Comparison of ENCODE assay signal across 20 cellular contexts in the genomic region with DNA sequence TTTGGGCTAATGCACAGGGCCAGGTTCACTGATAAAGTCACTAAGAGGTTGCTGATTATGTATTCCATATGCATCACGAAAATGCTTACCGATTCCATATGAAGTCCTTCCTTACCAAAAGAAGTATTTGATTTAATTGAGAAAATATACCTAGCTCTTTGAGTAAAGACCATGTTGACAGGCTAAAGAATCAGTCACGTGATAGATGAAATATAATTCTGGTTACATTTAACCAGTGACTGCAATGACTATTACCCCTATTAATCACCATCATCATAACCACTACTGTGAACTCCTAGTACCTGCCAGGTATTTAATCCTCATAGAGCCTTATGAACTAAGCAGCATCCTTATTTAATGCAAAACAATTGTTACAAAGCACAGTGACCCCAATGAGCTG.
DNase-seq lines count a peak whose midpoint lies in the region; ATAC-seq, FAIRE-seq and TF ChIP-seq lines count a peak whose summit lies in the region.
"Had no signal": no experiment of that assay in that cellular context is flagged by ENCODE, and none has a peak within 500 bp of the region (broad histone marks: within the 10 kb centered on the region; RNA-seq: fewer than 3 reads in every experiment).

No MANE protein-coding gene starts in this region.

- H3K27ac ChIP-seq in naive thymus-derived CD4-positive, alpha-beta T cell (ENCODE audit: low read depth, low read length), result no peak overlapping the region
- H3K27ac ChIP-seq in ascending aorta, result no peak overlapping the region

- DNase-seq in activated CD4-positive, alpha-beta memory T cell treated with anti-CD3 and anti-CD28 coated beads for 36 hours, result no peak
- no peak for DNase-seq in activated CD4-positive, alpha-beta memory T cell treated with anti-CD3 and anti-CD28 coated beads, Interleukin-2, amount 10 ng/mL, durations not matched to agents 7 days and 5 days
- no peak for DNase-seq in GM19239 (ENCODE audit: insufficient read length, low spot score)
- DNase-seq in activated naive CD8-positive, alpha-beta T cell treated with anti-CD3 and anti-CD28 coated beads for 36 hours, result no peak
- DNase-seq in naive thymus-derived CD4-positive, alpha-beta T cell, result no peak
- no peak for DNase-seq in activated CD4-positive, alpha-beta T cell treated with anti-CD3 and anti-CD28 coated beads, Interleukin-2, amount 10 ng/mL, durations not matched to agents 24 days and 14 days
- no peak for DNase-seq in NCI-H2107 treated with DMSO at 0.1 percent for 48 hours (lab: John Stamatoyannopoulos, UW; ENCODE audit: unreplicated experiment)
- no peak for DNase-seq in ascending aorta (ENCODE audit: low spot score in 2 of 2)
- DNase-seq: 8988T, DMS153, GDM1, GM23248, KG1, MV-4-11, NCI-H1694 treated with DMSO at 0.1 percent for 48 hours, NCI-H510A, NCI-H748 treated with DMSO at 0.1 percent for 48 hours, Right ventricle myocardium superior had no signal

- H3K36me3 Mint-ChIP-seq in activated CD4-positive, alpha-beta memory T cell treated with anti-CD3 and anti-CD28 coated beads for 36 hours, result peaks cover 20% of the 10 kb centered on the region
- H3K36me3 Mint-ChIP-seq in activated CD4-positive, alpha-beta memory T cell treated with anti-CD3 and anti-CD28 coated beads, Interleukin-2, amount 10 ng/mL, durations not matched to agents 7 days and 5 days (ENCODE audit: low read depth), result peaks cover 32% of the 10 kb centered on the region
- peaks cover 59% of the 10 kb centered on the region for H3K36me3 Mint-ChIP-seq in activated naive CD8-positive, alpha-beta T cell treated with anti-CD3 and anti-CD28 coated beads for 36 hours
- peaks cover 3 to 36% (median 28%) of the 10 kb centered on the region in 5 donors for H3K36me3 Mint-ChIP-seq in naive thymus-derived CD4-positive, alpha-beta T cell
- H3K36me3 Mint-ChIP-seq in activated CD4-positive, alpha-beta T cell treated with anti-CD3 and anti-CD28 coated beads, Interleukin-2, amount 10 ng/mL, durations not matched to agents 24 days and 14 days (ENCODE audit: low read depth), result peaks cover 35% of the 10 kb centered on the region

- H3K4me1 Mint-ChIP-seq in activated CD4-positive, alpha-beta memory T cell treated with anti-CD3 and anti-CD28 coated beads for 36 hours (ENCODE audit: low read depth), result peaks cover 80% of the 10 kb centered on the region
- peaks cover 49% of the 10 kb centered on the region for H3K4me1 Mint-ChIP-seq in activated CD4-positive, alpha-beta memory T cell treated with anti-CD3 and anti-CD28 coated beads, Interleukin-2, amount 10 ng/mL, durations not matched to agents 7 days and 5 days
- peaks cover 78% of the 10 kb centered on the region for H3K4me1 Mint-ChIP-seq in activated naive CD8-positive, alpha-beta T cell treated with anti-CD3 and anti-CD28 coated beads for 36 hours
- H3K4me1 Mint-ChIP-seq in naive thymus-derived CD4-positive, alpha-beta T cell, result peaks cover 39 to 95% (median 86%) of the 10 kb centered on the region in 7 donors
- H3K4me1 Mint-ChIP-seq in activated CD4-positive, alpha-beta T cell treated with anti-CD3 and anti-CD28 coated beads, Interleukin-2, amount 10 ng/mL, durations not matched to agents 24 days and 14 days, result peaks cover 50% of the 10 kb centered on the region

- H3K27me3 ChIP-seq in naive thymus-derived CD4-positive, alpha-beta T cell (ENCODE audit: control insufficient read depth in 2 of 2, insufficient read depth in 2 of 2, low read length in 2 of 2), result no peaks in the 10 kb centered on the region
- no peaks in the 10 kb centered on the region for H3K27me3 ChIP-seq in ascending aorta

- peaks cover 0 to 3% (median 0%) of the 10 kb centered on the region in 3 experiments for H3K36me3 ChIP-seq in naive thymus-derived CD4-positive, alpha-beta T cell (ENCODE audit: control insufficient read depth in 2 of 3, insufficient read depth in 3 of 3, low read length in 3 of 3)
- H3K36me3 ChIP-seq in ascending aorta, result no peaks in the 10 kb centered on the region
- H3K36me3 ChIP-seq: HAP-1 had no signal

- H3K9me3 ChIP-seq in naive thymus-derived CD4-positive, alpha-beta T cell (ENCODE audit: control insufficient read depth in 2 of 3, low read length in 3 of 3), result no peaks in the 10 kb centered on the region
- H3K9me3 ChIP-seq in ascending aorta, result no peaks in the 10 kb centered on the region
- H3K9me3 ChIP-seq: HAP-1 had no signal

- FAIRE-seq in GM19239 (lab: Jason Lieb, UNC), result peak; percentile 54

- H3K4me1 ChIP-seq in naive thymus-derived CD4-positive, alpha-beta T cell (ENCODE audit: control insufficient read depth in 2 of 2, insufficient read depth in 2 of 2, low read length in 2 of 2), result peaks cover 29 to 31% of the 10 kb centered on the region in 2 donors
- H3K4me1 ChIP-seq in ascending aorta, result peaks cover 0 to 24% of the 10 kb centered on the region in 2 donors
- H3K4me1 ChIP-seq: HAP-1 had no signal

- TF ChIP-seq CTCF in ascending aorta (IDR thresholded peaks at IDR 0.05), result no peak

- no peaks in the 10 kb centered on the region for H3K27me3 Mint-ChIP-seq in activated CD4-positive, alpha-beta memory T cell treated with anti-CD3 and anti-CD28 coated beads for 36 hours
- H3K27me3 Mint-ChIP-seq in activated CD4-positive, alpha-beta memory T cell treated with anti-CD3 and anti-CD28 coated beads, Interleukin-2, amount 10 ng/mL, durations not matched to agents 7 days and 5 days, result no peaks in the 10 kb centered on the region
- H3K27me3 Mint-ChIP-seq in activated naive CD8-positive, alpha-beta T cell treated with anti-CD3 and anti-CD28 coated beads for 36 hours, result no peaks in the 10 kb centered on the region
- H3K27me3 Mint-ChIP-seq in naive thymus-derived CD4-positive, alpha-beta T cell, result no peaks in the 10 kb centered on the region
- H3K27me3 Mint-ChIP-seq in activated CD4-positive, alpha-beta T cell treated with anti-CD3 and anti-CD28 coated beads, Interleukin-2, amount 10 ng/mL, durations not matched to agents 24 days and 14 days, result no peaks in the 10 kb centered on the region
- H3K27me3 Mint-ChIP-seq: B cell had no signal

- CTCF ChIA-PET in activated CD4-positive, alpha-beta memory T cell treated with anti-CD3 and anti-CD28 coated beads for 36 hours (lab: Charles Lee), result interaction anchor here (1.2 to 1.6 kb wide), 3 partner anchors 9 to 15 kb away, joined by 3 to 6 read pairs (median 4); no protein-coding TSS in a partner anchor
- CTCF ChIA-PET in activated CD4-positive, alpha-beta memory T cell treated with anti-CD3 and anti-CD28 coated beads, Interleukin-2, amount 10 ng/mL, durations not matched to agents 7 days and 5 days (lab: Charles Lee), result interaction anchor here (1.0 to 2.7 kb wide), 4 partner anchors 9 to 142 kb away, joined by 3 to 8 read pairs (median 4); no protein-coding TSS in a partner anchor
- CTCF ChIA-PET in naive thymus-derived CD4-positive, alpha-beta T cell (lab: Charles Lee), result interaction anchor here (0.6 to 1.8 kb wide), 4 partner anchors 8 to 466 kb away, joined by 3 to 5 read pairs (median 4); no protein-coding TSS in a partner anchor

- peak overlapping the region; percentile 70 for H3K27ac Mint-ChIP-seq in activated CD4-positive, alpha-beta memory T cell treated with anti-CD3 and anti-CD28 coated beads for 36 hours
- no peak overlapping the region for H3K27ac Mint-ChIP-seq in activated CD4-positive, alpha-beta memory T cell treated with anti-CD3 and anti-CD28 coated beads, Interleukin-2, amount 10 ng/mL, durations not matched to agents 7 days and 5 days
- peak overlapping the region; percentile 57 for H3K27ac Mint-ChIP-seq in activated naive CD8-positive, alpha-beta T cell treated with anti-CD3 and anti-CD28 coated beads for 36 hours
- peak overlapping the region in 6 of 9 donors; percentile 10 to 66 (median 42) for H3K27ac Mint-ChIP-seq in naive thymus-derived CD4-positive, alpha-beta T cell
- H3K27ac Mint-ChIP-seq in activated CD4-positive, alpha-beta T cell treated with anti-CD3 and anti-CD28 coated beads, Interleukin-2, amount 10 ng/mL, durations not matched to agents 24 days and 14 days, result no peak overlapping the region
- H3K27ac Mint-ChIP-seq: B cell had no signal

- H3K4me3 Mint-ChIP-seq in activated CD4-positive, alpha-beta memory T cell treated with anti-CD3 and anti-CD28 coated beads for 36 hours, result no peak overlapping the region
- H3K4me3 Mint-ChIP-seq in activated CD4-positive, alpha-beta memory T cell treated with anti-CD3 and anti-CD28 coated beads, Interleukin-2, amount 10 ng/mL, durations not matched to agents 7 days and 5 days, result no peak overlapping the region
- H3K4me3 Mint-ChIP-seq in activated naive CD8-positive, alpha-beta T cell treated with anti-CD3 and anti-CD28 coated beads for 36 hours, result no peak overlapping the region
- H3K4me3 Mint-ChIP-seq in naive thymus-derived CD4-positive, alpha-beta T cell, result peak overlapping the region in 2 of 10 donors; percentile 21 to 45
- H3K4me3 Mint-ChIP-seq in activated CD4-positive, alpha-beta T cell treated with anti-CD3 and anti-CD28 coated beads, Interleukin-2, amount 10 ng/mL, durations not matched to agents 24 days and 14 days, result no peak overlapping the region
- H3K4me3 Mint-ChIP-seq: B cell had no signal

- ATAC-seq in naive thymus-derived CD4-positive, alpha-beta T cell, result no peak

- POLR2A ChIA-PET in activated CD4-positive, alpha-beta memory T cell treated with anti-CD3 and anti-CD28 coated beads for 36 hours (lab: Charles Lee), result interaction anchor here (1.5 to 2.3 kb wide), 2 partner anchors 8 to 100 kb away, joined by 3 to 8 read pairs; no protein-coding TSS in a partner anchor
- POLR2A ChIA-PET in activated CD4-positive, alpha-beta memory T cell treated with anti-CD3 and anti-CD28 coated beads, Interleukin-2, amount 10 ng/mL, durations not matched to agents 7 days and 5 days (lab: Charles Lee), result interaction anchor here (1.5 to 3.8 kb wide), 3 partner anchors 9 to 92 kb away, joined by 5 to 18 read pairs (median 12); no protein-coding TSS in a partner anchor
- POLR2A ChIA-PET in naive thymus-derived CD4-positive, alpha-beta T cell (lab: Charles Lee), result interaction anchor here (0.6 to 1.5 kb wide), 4 partner anchors 13 to 20 kb away, joined by 3 to 6 read pairs (median 4); no protein-coding TSS in a partner anchor

- H3K4me3 ChIP-seq in naive thymus-derived CD4-positive, alpha-beta T cell (ENCODE audit: low read length), result no peak overlapping the region
- no peak overlapping the region for H3K4me3 ChIP-seq in ascending aorta
- H3K4me3 ChIP-seq: GM23248, HAP-1 had no signal

- intact Hi-C loops in activated CD4-positive, alpha-beta memory T cell treated with anti-CD3 and anti-CD28 coated beads for 36 hours (cut with micrococcal nuclease), result loop anchor here (5.0 kb wide), 1 partner anchor 192 kb away; no protein-coding TSS in a partner anchor
- intact Hi-C loops in naive thymus-derived CD4-positive, alpha-beta T cell (cut with micrococcal nuclease), result loop anchor here in 1 of 2 donors (1.0 kb wide), 1 partner anchor 9 kb away; no protein-coding TSS in a partner anchor
- intact Hi-C loops in activated CD4-positive, alpha-beta T cell treated with anti-CD3 and anti-CD28 coated beads, Interleukin-2, amount 10 ng/mL, durations not matched to agents 24 days and 14 days (cut with micrococcal nuclease), result no loop called here
- intact Hi-C loops in ascending aorta (cut with DNase I), result loop anchor here (5.0 kb wide), 2 partner anchors 52 to 112 kb away; a partner anchor contains a TSS

- H3K9me3 Mint-ChIP-seq in activated CD4-positive, alpha-beta memory T cell treated with anti-CD3 and anti-CD28 coated beads for 36 hours, result no peaks in the 10 kb centered on the region
- H3K9me3 Mint-ChIP-seq in activated CD4-positive, alpha-beta memory T cell treated with anti-CD3 and anti-CD28 coated beads, Interleukin-2, amount 10 ng/mL, durations not matched to agents 7 days and 5 days, result no peaks in the 10 kb centered on the region
- no peaks in the 10 kb centered on the region for H3K9me3 Mint-ChIP-seq in activated naive CD8-positive, alpha-beta T cell treated with anti-CD3 and anti-CD28 coated beads for 36 hours
- H3K9me3 Mint-ChIP-seq in naive thymus-derived CD4-positive, alpha-beta T cell, result no peaks in the 10 kb centered on the region
- peaks cover 4% of the 10 kb centered on the region for H3K9me3 Mint-ChIP-seq in activated CD4-positive, alpha-beta T cell treated with anti-CD3 and anti-CD28 coated beads, Interleukin-2, amount 10 ng/mL, durations not matched to agents 24 days and 14 days

Comparison
In these comparisons a context has a peak if more than half of its experiments do, and no peak if none do; other contexts are left out.
1. H3K27ac Mint-ChIP-seq: peak in activated CD4-positive, alpha-beta memory T cell treated with anti-CD3 and anti-CD28 coated beads for 36 hours (single experiment), activated naive CD8-positive, alpha-beta T cell treated with anti-CD3 and anti-CD28 coated beads for 36 hours (single experiment) and naive thymus-derived CD4-positive, alpha-beta T cell (6 of 9); none in activated CD4-positive, alpha-beta memory T cell treated with anti-CD3 and anti-CD28 coated beads, Interleukin-2, amount 10 ng/mL, durations not matched to agents 7 days and 5 days (single experiment) and activated CD4-positive, alpha-beta T cell treated with anti-CD3 and anti-CD28 coated beads, Interleukin-2, amount 10 ng/mL, durations not matched to agents 24 days and 14 days (single experiment).